In the genomic region with DNA sequence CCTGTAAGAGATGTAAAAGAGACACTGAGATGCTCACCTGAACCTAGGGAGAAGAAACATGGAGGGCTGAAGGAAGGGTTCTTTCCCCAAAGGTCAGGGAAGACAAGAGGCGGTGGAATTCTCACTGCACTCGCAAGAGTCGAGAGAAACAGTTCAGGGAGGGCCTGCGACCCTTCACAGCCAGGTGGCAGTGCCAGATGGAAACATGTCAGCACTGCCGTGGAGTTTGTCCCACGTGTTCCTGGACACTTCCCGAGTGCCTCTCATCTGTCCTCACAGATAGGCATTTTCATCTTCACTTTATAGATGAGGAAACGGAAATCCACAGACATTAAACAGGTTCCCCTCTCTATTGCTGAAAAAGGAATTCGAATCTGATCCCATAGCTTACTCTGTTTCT, we compare ENCODE assay signal across 13 cellular contexts.
DNase-seq lines count a peak whose midpoint lies in the region; ATAC-seq and TF ChIP-seq lines count a peak whose summit lies in the region.
"Had no signal": no experiment of that assay in that cellular context is flagged by ENCODE, and none has a peak within 500 bp of the region (broad histone marks: within the 10 kb centered on the region; RNA-seq: fewer than 3 reads in every experiment).

No MANE protein-coding gene starts in this region.

- no peaks in the 10 kb centered on the region for H3K27me3 Mint-ChIP-seq in activated CD8-positive, alpha-beta T cell treated with anti-CD3 and anti-CD28 coated beads for 36 hours
- H3K27me3 Mint-ChIP-seq in activated CD8-positive, alpha-beta T cell treated with anti-CD3 and anti-CD28 coated beads, Interleukin-2, amount 10 ng/mL, durations not matched to agents 7 days and 5 days (ENCODE audit: low read depth): no peaks in the 10 kb centered on the region
- H3K27me3 Mint-ChIP-seq: activated naive CD8-positive, alpha-beta T cell treated with anti-CD3 and anti-CD28 coated beads, Interleukin-2, amount 10 ng/mL, durations not matched to agents 7 days and 5 days had no signal

- H3K4me1 Mint-ChIP-seq in activated CD8-positive, alpha-beta T cell treated with anti-CD3 and anti-CD28 coated beads for 36 hours (ENCODE audit: low read depth): peaks cover 26% of the 10 kb centered on the region
- H3K4me1 Mint-ChIP-seq in activated CD8-positive, alpha-beta T cell treated with anti-CD3 and anti-CD28 coated beads, Interleukin-2, amount 10 ng/mL, durations not matched to agents 7 days and 5 days (ENCODE audit: low read depth): peaks cover 13% of the 10 kb centered on the region

- H3K4me3 Mint-ChIP-seq in activated CD8-positive, alpha-beta T cell treated with anti-CD3 and anti-CD28 coated beads for 36 hours: no peak overlapping the region
- no peak overlapping the region for H3K4me3 Mint-ChIP-seq in activated CD8-positive, alpha-beta T cell treated with anti-CD3 and anti-CD28 coated beads, Interleukin-2, amount 10 ng/mL, durations not matched to agents 7 days and 5 days
- H3K4me3 Mint-ChIP-seq: activated naive CD8-positive, alpha-beta T cell treated with anti-CD3 and anti-CD28 coated beads, Interleukin-2, amount 10 ng/mL, durations not matched to agents 7 days and 5 days had no signal

- peaks cover 4% of the 10 kb centered on the region for H3K4me1 ChIP-seq in smooth muscle cell (ENCODE audit: low read depth)

- H3K27ac Mint-ChIP-seq in activated CD8-positive, alpha-beta T cell treated with anti-CD3 and anti-CD28 coated beads for 36 hours: peak overlapping the region; percentile 63
- no peak overlapping the region for H3K27ac Mint-ChIP-seq in activated CD8-positive, alpha-beta T cell treated with anti-CD3 and anti-CD28 coated beads, Interleukin-2, amount 10 ng/mL, durations not matched to agents 7 days and 5 days
- H3K27ac Mint-ChIP-seq: activated naive CD8-positive, alpha-beta T cell treated with anti-CD3 and anti-CD28 coated beads, Interleukin-2, amount 10 ng/mL, durations not matched to agents 7 days and 5 days had no signal

- H3K9me3 ChIP-seq in WERI-Rb-1 (ENCODE audit: severe bottlenecking) (no peaks in the 10 kb centered on the region), smooth muscle cell (replicated peaks; ENCODE audit: low read depth) (no peaks in the 10 kb centered on the region)
- H3K9me3 ChIP-seq: Peyer's patch, thoracic aorta had no signal

- H3K36me3 ChIP-seq in WERI-Rb-1 (peaks cover 51% of the 10 kb centered on the region), smooth muscle cell (ENCODE audit: low read depth) (peaks cover 17% of the 10 kb centered on the region)

- no peaks in the 10 kb centered on the region for H3K9me3 Mint-ChIP-seq in activated CD8-positive, alpha-beta T cell treated with anti-CD3 and anti-CD28 coated beads for 36 hours
- no peaks in the 10 kb centered on the region for H3K9me3 Mint-ChIP-seq in activated CD8-positive, alpha-beta T cell treated with anti-CD3 and anti-CD28 coated beads, Interleukin-2, amount 10 ng/mL, durations not matched to agents 7 days and 5 days (ENCODE audit: insufficient read depth)
- H3K9me3 Mint-ChIP-seq: activated naive CD8-positive, alpha-beta T cell treated with anti-CD3 and anti-CD28 coated beads, Interleukin-2, amount 10 ng/mL, durations not matched to agents 7 days and 5 days had no signal

- H3K27me3 ChIP-seq in WERI-Rb-1 (ENCODE audit: insufficient read depth, low read depth, severe bottlenecking): no peaks in the 10 kb centered on the region
- H3K27me3 ChIP-seq in smooth muscle cell (ENCODE audit: low read depth): no peaks in the 10 kb centered on the region
- H3K27me3 ChIP-seq: Peyer's patch had no signal

- no peak overlapping the region for H3K9ac ChIP-seq in smooth muscle cell (ENCODE audit: low read depth)

- 73% methylated on average over 9 of the region's 9 CpGs for WGBS in smooth muscle cell (ENCODE audit: low lambda C conversion rate)

- peaks cover 58% of the 10 kb centered on the region for H3K36me3 Mint-ChIP-seq in activated CD8-positive, alpha-beta T cell treated with anti-CD3 and anti-CD28 coated beads for 36 hours (ENCODE audit: low read depth)
- peaks cover 31% of the 10 kb centered on the region for H3K36me3 Mint-ChIP-seq in activated CD8-positive, alpha-beta T cell treated with anti-CD3 and anti-CD28 coated beads, Interleukin-2, amount 10 ng/mL, durations not matched to agents 7 days and 5 days (ENCODE audit: low read depth)

- H3F3A ChIP-seq in smooth muscle cell (ENCODE audit: low read depth): peaks cover 4% of the 10 kb centered on the region

- CTCF ChIA-PET in activated CD8-positive, alpha-beta T cell treated with anti-CD3 and anti-CD28 coated beads for 36 hours (lab: Charles Lee): interaction anchor here (1.6 kb wide), 1 partner anchor 38 kb away, joined by 3 read pairs; no protein-coding TSS in a partner anchor
- CTCF ChIA-PET in activated CD8-positive, alpha-beta T cell treated with anti-CD3 and anti-CD28 coated beads, Interleukin-2, amount 10 ng/mL, durations not matched to agents 7 days and 5 days (lab: Charles Lee): interaction anchor here (1.4 kb wide), 1 partner anchor 18 kb away, joined by 3 read pairs; no protein-coding TSS in a partner anchor

- POLR2A ChIA-PET in activated CD8-positive, alpha-beta T cell treated with anti-CD3 and anti-CD28 coated beads for 36 hours (lab: Charles Lee): interaction anchor here (1.5 kb wide), 1 partner anchor 9 kb away, joined by 3 read pairs; no protein-coding TSS in a partner anchor
- POLR2A ChIA-PET in activated CD8-positive, alpha-beta T cell treated with anti-CD3 and anti-CD28 coated beads, Interleukin-2, amount 10 ng/mL, durations not matched to agents 7 days and 5 days (lab: Charles Lee): no interaction called here

- TF ChIP-seq CTCF in activated CD8-positive, alpha-beta T cell treated with anti-CD3 and anti-CD28 coated beads for 36 hours (IDR thresholded peaks at IDR 0.05): no peak
- TF ChIP-seq CTCF in WERI-Rb-1 (IDR thresholded peaks at IDR 0.05; ENCODE audit: low read depth, low read length) (peak; percentile 40), fibroblast of villous mesenchyme (IDR thresholded peaks at IDR 0.05; ENCODE audit: insufficient read depth, low read depth, low read length) (no peak), smooth muscle cell (IDR thresholded peaks at IDR 0.05; ENCODE audit: borderline replicate concordance, insufficient read depth, poor library complexity, severe bottlenecking) (no peak)

- H4K20me1 ChIP-seq in smooth muscle cell (ENCODE audit: low read depth): peaks cover 6% of the 10 kb centered on the region

- no peaks in the 10 kb centered on the region for H3K79me2 ChIP-seq in smooth muscle cell (ENCODE audit: low read depth)

- DNase-seq in activated CD8-positive, alpha-beta T cell treated with anti-CD3 and anti-CD28 coated beads for 36 hours: no peak
- no peak for DNase-seq in activated CD8-positive, alpha-beta T cell treated with anti-CD3 and anti-CD28 coated beads, Interleukin-2, amount 10 ng/mL, durations not matched to agents 7 days and 5 days
- DNase-seq in WERI-Rb-1 (peak; percentile 20), fibroblast of villous mesenchyme (ENCODE audit: low read depth) (peak; percentile 24), smooth muscle cell (lab: John Stamatoyannopoulos, UW; ENCODE audit: unreplicated experiment) (no peak), posterior vena cava (ENCODE audit: low spot score) (no peak), NCI-H526 (lab: John Stamatoyannopoulos, UW) (no peak)
- DNase-seq in activated CD4-positive, alpha-beta T cell treated with anti-CD3 and anti-CD28 coated beads for 48 hours: no peak
- DNase-seq: activated naive CD8-positive, alpha-beta T cell treated with anti-CD3 and anti-CD28 coated beads, Interleukin-2, amount 10 ng/mL, durations not matched to agents 7 days and 5 days; islet precursor cell; NCI-H187; Peyer's patch had no signal

- H3K4me3 ChIP-seq in WERI-Rb-1 (ENCODE audit: low read depth, low read length) (no peak overlapping the region), fibroblast of villous mesenchyme (ENCODE audit: low read depth, low read length) (no peak overlapping the region), smooth muscle cell (no peak overlapping the region)
- H3K4me3 ChIP-seq: Peyer's patch, thoracic aorta had no signal

- H3K27ac ChIP-seq in WERI-Rb-1 (no peak overlapping the region), smooth muscle cell (ENCODE audit: low read depth) (peak overlapping the region; percentile 24)
- H3K27ac ChIP-seq: Peyer's patch had no signal

- no peak overlapping the region for H3K4me2 ChIP-seq in smooth muscle cell

- no peak overlapping the region for H2AFZ ChIP-seq in smooth muscle cell (ENCODE audit: low read depth)

- ATAC-seq in activated CD8-positive, alpha-beta T cell treated with anti-CD3 and anti-CD28 coated beads for 36 hours: no peak
- no peak for ATAC-seq in activated CD8-positive, alpha-beta T cell treated with anti-CD3 and anti-CD28 coated beads, Interleukin-2, amount 10 ng/mL, durations not matched to agents 7 days and 5 days

- intact Hi-C loops in activated CD8-positive, alpha-beta T cell treated with anti-CD3 and anti-CD28 coated beads for 36 hours (cut with micrococcal nuclease): loop anchor here (10.0 kb wide), 1 partner anchor 154 kb away; no protein-coding TSS in a partner anchor
- intact Hi-C loops in posterior vena cava (cut with DNase I): no loop called here

Comparison
In these comparisons a context has a peak if more than half of its experiments do, and no peak if none do; other contexts are left out.
1. DNase-seq: peak in WERI-Rb-1 (single experiment) and fibroblast of villous mesenchyme (single experiment); none in activated CD8-positive, alpha-beta T cell treated with anti-CD3 and anti-CD28 coated beads for 36 hours (single experiment), activated CD8-positive, alpha-beta T cell treated with anti-CD3 and anti-CD28 coated beads, Interleukin-2, amount 10 ng/mL, durations not matched to agents 7 days and 5 days (single experiment), smooth muscle cell (single experiment), posterior vena cava (single experiment), NCI-H526 (0 of 2) and activated CD4-positive, alpha-beta T cell treated with anti-CD3 and anti-CD28 coated beads for 48 hours (single experiment).